ENCODE assay signal across 18 cellular contexts in the genomic region with DNA sequence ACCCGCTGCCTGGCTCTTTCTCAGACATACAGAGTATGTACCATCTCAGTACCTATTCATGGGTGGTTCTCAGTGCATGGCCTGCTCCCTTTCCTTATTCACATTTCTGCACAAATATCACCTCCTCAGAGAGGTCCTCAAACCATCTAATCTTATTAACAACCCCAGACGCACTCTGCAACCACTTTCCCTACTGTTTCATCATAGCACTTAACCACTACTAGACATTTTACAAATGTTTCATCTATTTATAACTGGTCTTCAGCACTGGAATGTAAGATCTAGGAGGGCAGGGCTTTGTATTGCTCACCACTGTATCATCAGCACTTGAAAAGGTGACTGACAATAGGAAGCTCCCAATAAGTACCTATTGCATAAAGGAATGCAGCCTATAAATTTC. TPM values are rescaled to one million over a fixed set of nuclear protein-coding genes. Genes with fewer than 3 reads are reported as not detected.
DNase-seq lines count a peak whose midpoint lies in the region; ATAC-seq, FAIRE-seq and TF ChIP-seq lines count a peak whose summit lies in the region.
"Had no signal": no experiment of that assay in that cellular context is flagged by ENCODE, and none has a peak within 500 bp of the region (broad histone marks: within the 10 kb centered on the region; RNA-seq: fewer than 3 reads in every experiment).

No MANE protein-coding gene starts in this region.

- no peak overlapping the region for H3K18ac ChIP-seq in H1 (ENCODE audit: extremely low read depth, low read length)

- no peaks in the 10 kb centered on the region for H3K23me2 ChIP-seq in H1 (ENCODE audit: low read depth, low read length)

- H3K9me3 ChIP-seq in H1 (ENCODE audit: insufficient read depth in 2 of 2, low read depth in 1 of 2, low read length in 1 of 2) (no peaks in the 10 kb centered on the region), lung (ENCODE audit: control insufficient read depth in 2 of 2, insufficient read depth in 1 of 2, low read length in 1 of 2) (no peaks in the 10 kb centered on the region), pancreas (no peaks in the 10 kb centered on the region)
- H3K9me3 ChIP-seq: mucosa of descending colon, tibial nerve had no signal

- H3K4ac ChIP-seq in H1 (replicated peaks; ENCODE audit: insufficient read length, low read depth, low read length), result no peak overlapping the region

- in situ Hi-C loops in KBM-7 (cut with MboI; ENCODE audit: low pct_unique_long_range_greater_than_20kb, low sequenced_read_pairs), result no loop called here

- H3K79me1 ChIP-seq in H1 (ENCODE audit: low read depth, low read length), result no peaks in the 10 kb centered on the region; the same call in 1 of the 2 replicates

- ATAC-seq in lung (ENCODE audit: insufficient read depth, low FRiP score) (peak; percentile 32), pancreas (no peak)
- ATAC-seq: activated CD8-positive, alpha-beta T cell treated with anti-CD3 and anti-CD28 coated beads, Interleukin-2, amount 10 ng/mL, durations not matched to agents 7 days and 5 days; mucosa of descending colon had no signal

- no peak overlapping the region for H4K8ac ChIP-seq in H1 (ENCODE audit: extremely low read depth, insufficient read depth, low read length)

- DNase-seq in EH (ENCODE audit: low read depth) (peak; percentile 79), OCI-M1 (lab: John Stamatoyannopoulos, UW) (peak; percentile 9), H1 (ENCODE audit: low read depth in 1 of 2, low spot score in 2 of 2) (no peak), lung (ENCODE audit: low spot score) (no peak), mesothelial cell of epicardium (ENCODE audit: low spot score in 2 of 2, unreplicated experiment in 2 of 2) (no peak), KBM-7 (no peak), pancreas (no peak), T-helper 2 cell (no peak)
- DNase-seq: activated CD8-positive, alpha-beta T cell treated with anti-CD3 and anti-CD28 coated beads, Interleukin-2, amount 10 ng/mL, durations not matched to agents 7 days and 5 days; activated gamma-delta T cell treated with Interleukin-2 at 50 U/mL for 16 hours; central memory CD4-positive, alpha-beta T cell; DMS 273 treated with DMSO at 0.1 percent for 48 hours; mucosa of descending colon; NCI-H1105 treated with DMSO at 0.1 percent for 48 hours; NCI-H510A treated with DMSO at 0.1 percent for 48 hours; RPMI8226 had no signal

- H3K27me3 ChIP-seq in H1 (replicated peaks in 1 of 4; ENCODE audit: control insufficient read depth in 3 of 4, extremely low read depth in 1 of 4, insufficient read depth in 3 of 4, low read length in 3 of 4) (no peaks in the 10 kb centered on the region), lung (ENCODE audit: control insufficient read depth, insufficient read depth) (no peaks in the 10 kb centered on the region), pancreas (no peaks in the 10 kb centered on the region)
- H3K27me3 ChIP-seq: tibial nerve had no signal

- CTCF ChIA-PET in H1 (lab: Charles Lee; ENCODE audit: partially characterized antibody), result interaction anchor here (0.8 to 1.6 kb wide), 2 partner anchors 13 to 76 kb away, joined by 3 to 4 read pairs; no protein-coding TSS in a partner anchor

- intact Hi-C loops in pancreas (cut with DNase I), result no loop called here

- H3K4me2 ChIP-seq in H1 (ENCODE audit: insufficient read depth in 1 of 2, low read depth in 2 of 2, low read length in 2 of 2), result no peak overlapping the region

- H2BK120ac ChIP-seq in H1 (replicated peaks; ENCODE audit: low read depth, low read length), result no peak overlapping the region

- H3K4me3 Mint-ChIP-seq in mesothelial cell of epicardium, result no peak overlapping the region
- H3K4me3 Mint-ChIP-seq: activated CD8-positive, alpha-beta T cell treated with anti-CD3 and anti-CD28 coated beads, Interleukin-2, amount 10 ng/mL, durations not matched to agents 7 days and 5 days had no signal

- H3K4me1 Mint-ChIP-seq in mesothelial cell of epicardium, result peaks cover 3% of the 10 kb centered on the region

- no peak overlapping the region for H4K5ac ChIP-seq in H1 (ENCODE audit: insufficient read length, low read depth, low read length)

- no peak overlapping the region for H3K56ac ChIP-seq in H1 (replicated peaks; ENCODE audit: insufficient read length, low read depth, low read length)

- H3K27ac ChIP-seq in H1 (ENCODE audit: low read depth, low read length) (no peak overlapping the region; the same call in 1 of the 2 replicates), lung (ENCODE audit: low read depth in 1 of 2, low read length in 1 of 2) (peak overlapping the region in 1 of 2 donors; percentile 64), pancreas (no peak overlapping the region)
- H3K27ac ChIP-seq: tibial nerve had no signal

- no peaks in the 10 kb centered on the region for H4K20me1 ChIP-seq in H1 (replicated peaks in 1 of 2; ENCODE audit: control insufficient read depth in 1 of 2, insufficient read depth in 2 of 2, low read length in 2 of 2)

- H3K36me3 ChIP-seq in H1 (ENCODE audit: control insufficient read depth in 2 of 4, insufficient read depth in 4 of 4, low read length in 3 of 4) (no peaks in the 10 kb centered on the region), lung (ENCODE audit: control insufficient read depth in 2 of 2, insufficient read depth in 2 of 2, low read length in 2 of 2) (no peaks in the 10 kb centered on the region), pancreas (no peaks in the 10 kb centered on the region)
- H3K36me3 ChIP-seq: tibial nerve had no signal

- TF ChIP-seq RAD21 in H1 (IDR thresholded peaks at IDR 0.05 in 1 of 2, conservative IDR thresholded peaks at IDR 0.05 in 1 of 2; ENCODE audit: low read depth in 2 of 2, low read length in 2 of 2), result no peak

- no peak overlapping the region for H2AFZ ChIP-seq in H1 (ENCODE audit: low read length)

- no peaks in the 10 kb centered on the region for H3K27me3 Mint-ChIP-seq in mesothelial cell of epicardium (ENCODE audit: low read depth)

- no peak overlapping the region for H3K14ac ChIP-seq in H1 (ENCODE audit: insufficient read length)

- no peak overlapping the region for H3K23ac ChIP-seq in H1 (ENCODE audit: insufficient read length)

- peak overlapping the region; percentile 15; the same call in 1 of the 2 replicates for H2BK20ac ChIP-seq in H1 (ENCODE audit: low read length)

- H3K27ac Mint-ChIP-seq in mesothelial cell of epicardium, result no peak overlapping the region
- H3K27ac Mint-ChIP-seq: activated CD8-positive, alpha-beta T cell treated with anti-CD3 and anti-CD28 coated beads, Interleukin-2, amount 10 ng/mL, durations not matched to agents 7 days and 5 days had no signal

- no peak for TF ChIP-seq EP300 in H1 (IDR thresholded peaks at IDR 0.05; ENCODE audit: borderline replicate concordance in 1 of 2, low read depth in 2 of 2, low read length in 2 of 2)

- H4K91ac ChIP-seq in H1 (replicated peaks; ENCODE audit: insufficient read length, low read length), result no peak overlapping the region

- peaks cover 4% of the 10 kb centered on the region for H3K9me3 Mint-ChIP-seq in mesothelial cell of epicardium

- H3K4me3 ChIP-seq in H1 (ENCODE audit: extremely low read depth in 1 of 4, insufficient read depth in 2 of 4, low read depth in 3 of 4, low read length in 4 of 4) (no peak overlapping the region), lung (no peak overlapping the region), pancreas (no peak overlapping the region)
- H3K4me3 ChIP-seq: mucosa of descending colon, tibial nerve had no signal

- H3K36me3 Mint-ChIP-seq in mesothelial cell of epicardium, result no peaks in the 10 kb centered on the region

- H3K9ac ChIP-seq in H1 (replicated peaks in 1 of 4; ENCODE audit: extremely low read depth in 1 of 4, low read depth in 3 of 4, low read length in 3 of 4), result no peak overlapping the region

- TF ChIP-seq CTCF in H1 (IDR thresholded peaks at IDR 0.05; ENCODE audit: control extremely low read depth in 1 of 3, insufficient read depth in 1 of 3, low read depth in 1 of 3, low read length in 3 of 3) (no peak), lung (IDR thresholded peaks at IDR 0.05; ENCODE audit: control extremely low read depth, extremely low read depth) (no peak), mesothelial cell of epicardium (IDR thresholded peaks at IDR 0.05; ENCODE audit: unreplicated experiment) (no peak), pancreas (IDR thresholded peaks at IDR 0.05) (no peak)

- 78% methylated on average over 2 of the region's 2 CpGs; no CpG with 5 or more reads in 1 of the 2 experiments for WGBS in H1 (ENCODE audit: extremely low coverage in 1 of 2, insufficient coverage in 1 of 2, insufficient read length in 1 of 2, insufficient replicate concordance in 2 of 2, low coverage in 1 of 2, low lambda C conversion rate in 2 of 2, missing lambda C conversion rate in 1 of 2), 2 experiments
- 70% methylated on average over 2 of the region's 2 CpGs for WGBS in lung, 2 donors
- WGBS in pancreas, 2 donors, result 95 to 98% methylated on average over 2 of the region's 2 CpGs

- no peak overlapping the region for H2AK5ac ChIP-seq in H1 (ENCODE audit: low read depth, low read length)

- POLR2A ChIA-PET in H1 (lab: Charles Lee; ENCODE audit: partially characterized antibody), result no interaction called here

- no peak overlapping the region for H2BK5ac ChIP-seq in H1 (ENCODE audit: low read depth, low read length)

- no peak for TF ChIP-seq POLR2A in H1 (IDR thresholded peaks at IDR 0.05; ENCODE audit: control extremely low read depth in 1 of 2, low read depth in 2 of 2, low read length in 2 of 2)

- no peak overlapping the region for H2BK15ac ChIP-seq in H1 (ENCODE audit: low read length)

- H3K79me2 ChIP-seq in H1 (ENCODE audit: control insufficient read depth in 1 of 2, insufficient read depth in 2 of 2, low read length in 2 of 2), result peaks cover 0 to 65% of the 10 kb centered on the region in 2 experiments; a peak in 2 of 4 replicates

- no peak overlapping the region for H2BK12ac ChIP-seq in H1 (ENCODE audit: low read depth, low read length)

- H3K4me1 ChIP-seq in H1 (replicated peaks in 1 of 4; ENCODE audit: control insufficient read depth in 3 of 4, insufficient read depth in 4 of 4, low read length in 3 of 4) (peaks cover 3 to 12% (median 6%) of the 10 kb centered on the region in 4 experiments; a peak in 6 of 7 replicates), lung (ENCODE audit: control insufficient read depth in 2 of 2, insufficient read depth in 2 of 2, low read length in 2 of 2) (peaks cover 3 to 35% of the 10 kb centered on the region in 2 donors), pancreas (peaks cover 0 to 3% (median 0%) of the 10 kb centered on the region in 3 donors)

- FAIRE-seq in H1 (lab: Jason Lieb, UNC), result no peak
- no peak for FAIRE-seq in pancreas (lab: Jason Lieb, UNC)
- FAIRE-seq: TTC549 had no signal

RNA-seq across cellular contexts. Expression of a gene that starts 45.1 kb away (rescaled TPM):
- total RNA-seq in H1 (2021; fragmentation: NEBNext Ultra II Directional; extraction: Animal tissue kit (Norgen Biotek cat#: 25700)), result 42.0 and 46.8 TPM in 2 replicates
- 7.4 and 8.0 TPM in 2 replicates for polyA plus RNA-seq in H1 (2011; rRNA removed)
- 10.7 TPM for polyA plus RNA-seq in H1 (2011; cell fraction: cytosol; rRNA removed)
- 18.1 TPM for polyA plus RNA-seq in H1 (2011; cell fraction: nucleus; rRNA removed)
- polyA plus RNA-seq in H1 (2012, experiment 1 of 2), result 16.8 to 23.1 TPM (median 21.9 TPM) in 4 replicates
- polyA plus RNA-seq in H1 (2012, experiment 2 of 2), result 3.9 TPM
- polyA plus RNA-seq in H1 (2013, experiment 1 of 2), result 29.1 TPM
- polyA plus RNA-seq in H1 (2013, experiment 2 of 2), result 27.4 TPM
- polyA minus RNA-seq in H1 (2011; rRNA and poly(A)+ RNA removed), result 19.4 and 27.7 TPM in 2 replicates
- polyA minus RNA-seq in H1 (2011; cell fraction: cytosol; rRNA and poly(A)+ RNA removed), result 15.3 TPM
- 39.4 TPM for polyA minus RNA-seq in H1 (2011; cell fraction: nucleus; rRNA and poly(A)+ RNA removed)
- total RNA-seq in lung, result 10 to 100 TPM; 18.3 to 36.3 TPM
- polyA plus RNA-seq in lung, result 10 to 100 TPM in 1 of 2 donors, 1 to 10 TPM in 1; 9.4 to 10.3 TPM
- 7.3 to 9.3 TPM (median 8.8 TPM) in 3 replicates for total RNA-seq in mesothelial cell of epicardium
- total RNA-seq in pancreas, result 10 to 100 TPM in 1 of 6 donors, 1 to 10 TPM in 5; 4.4 to 13.6 (median 6.0) TPM
- polyA plus RNA-seq in pancreas, result 1 to 10 TPM; 3.5 to 4.7 TPM

Comparison
In these comparisons a context has a peak if more than half of its experiments do, and no peak if none do; other contexts are left out.
1. DNase-seq: peak in EH (single experiment) and OCI-M1 (single experiment); none in H1 (0 of 2), lung (single experiment), mesothelial cell of epicardium (0 of 2), KBM-7 (single experiment), pancreas (0 of 6) and T-helper 2 cell (0 of 5).